Comparison of ENCODE assay signal across 2 cellular contexts in genomic region chr22:41998361-41999261, GRCh38.
TF ChIP-seq lines count a peak whose summit lies in the region.

Gene WBP2NL (plus strand): TSS chr22:41998788. CDS start chr22:41998819, 31 bp downstream.

TF ChIP-seq in IMR-90, 13 proteins besides CTCF, POLR2A, EP300 and RAD21 (continued from another document):
- TF ChIP-seq USF2 (IDR thresholded peaks at IDR 0.05; ENCODE audit: low read depth, low read length), result peak; percentile 87

TF ChIP-seq in WTC11, 78 proteins besides CTCF, POLR2A, EP300 and RAD21 (continued from another document):
- TF ChIP-seq USF2 (CRISPR knock-in tag; IDR thresholded peaks at IDR 0.05) (peak; percentile 65), OVOL2 (CRISPR knock-in tag; IDR thresholded peaks at IDR 0.05; ENCODE audit: borderline replicate concordance) (no peak), ETV6 (CRISPR knock-in tag; IDR thresholded peaks at IDR 0.05) (no peak), MLX (CRISPR knock-in tag; IDR thresholded peaks at IDR 0.05) (no peak), FOXP1 (CRISPR knock-in tag; IDR thresholded peaks at IDR 0.05; ENCODE audit: borderline replicate concordance) (no peak), PRRX2 (CRISPR knock-in tag; IDR thresholded peaks at IDR 0.05) (no peak)
